ENCODE assay signal across 1 cellular context in the genomic region with DNA sequence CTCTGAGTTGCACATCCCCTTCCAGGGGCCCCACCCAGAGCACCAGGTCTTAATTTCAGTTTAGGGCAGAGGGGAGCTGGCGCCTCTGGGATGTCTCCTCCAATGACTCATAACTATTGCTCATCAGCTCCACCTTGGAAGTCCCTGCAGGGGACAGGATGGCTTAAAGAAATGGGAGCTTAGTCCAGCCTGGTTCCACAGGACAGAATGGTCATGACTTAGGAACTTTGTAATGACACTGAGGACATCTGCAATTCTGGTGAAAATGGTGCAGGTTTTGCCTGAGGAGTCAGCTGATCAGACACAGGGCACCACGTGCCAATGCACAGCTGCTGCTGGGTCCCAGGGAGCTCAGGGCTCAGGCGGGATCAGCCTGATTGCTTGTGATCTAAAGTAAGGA.
TF ChIP-seq lines count a peak whose summit lies in the region.

No MANE protein-coding gene starts in this region.

TF ChIP-seq in A549, 52 proteins besides CTCF, POLR2A, EP300 and RAD21 (continued from another document):
- TF ChIP-seq, protein P1, sequence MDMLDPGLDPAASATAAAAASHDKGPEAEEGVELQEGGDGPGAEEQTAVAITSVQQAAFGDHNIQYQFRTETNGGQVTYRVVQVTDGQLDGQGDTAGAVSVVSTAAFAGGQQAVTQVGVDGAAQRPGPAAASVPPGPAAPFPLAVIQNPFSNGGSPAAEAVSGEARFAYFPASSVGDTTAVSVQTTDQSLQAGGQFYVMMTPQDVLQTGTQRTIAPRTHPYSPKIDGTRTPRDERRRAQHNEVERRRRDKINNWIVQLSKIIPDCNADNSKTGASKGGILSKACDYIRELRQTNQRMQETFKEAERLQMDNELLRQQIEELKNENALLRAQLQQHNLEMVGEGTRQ (IDR thresholded peaks at IDR 0.05), result peak; percentile 78
- TF ChIP-seq, protein P2, sequence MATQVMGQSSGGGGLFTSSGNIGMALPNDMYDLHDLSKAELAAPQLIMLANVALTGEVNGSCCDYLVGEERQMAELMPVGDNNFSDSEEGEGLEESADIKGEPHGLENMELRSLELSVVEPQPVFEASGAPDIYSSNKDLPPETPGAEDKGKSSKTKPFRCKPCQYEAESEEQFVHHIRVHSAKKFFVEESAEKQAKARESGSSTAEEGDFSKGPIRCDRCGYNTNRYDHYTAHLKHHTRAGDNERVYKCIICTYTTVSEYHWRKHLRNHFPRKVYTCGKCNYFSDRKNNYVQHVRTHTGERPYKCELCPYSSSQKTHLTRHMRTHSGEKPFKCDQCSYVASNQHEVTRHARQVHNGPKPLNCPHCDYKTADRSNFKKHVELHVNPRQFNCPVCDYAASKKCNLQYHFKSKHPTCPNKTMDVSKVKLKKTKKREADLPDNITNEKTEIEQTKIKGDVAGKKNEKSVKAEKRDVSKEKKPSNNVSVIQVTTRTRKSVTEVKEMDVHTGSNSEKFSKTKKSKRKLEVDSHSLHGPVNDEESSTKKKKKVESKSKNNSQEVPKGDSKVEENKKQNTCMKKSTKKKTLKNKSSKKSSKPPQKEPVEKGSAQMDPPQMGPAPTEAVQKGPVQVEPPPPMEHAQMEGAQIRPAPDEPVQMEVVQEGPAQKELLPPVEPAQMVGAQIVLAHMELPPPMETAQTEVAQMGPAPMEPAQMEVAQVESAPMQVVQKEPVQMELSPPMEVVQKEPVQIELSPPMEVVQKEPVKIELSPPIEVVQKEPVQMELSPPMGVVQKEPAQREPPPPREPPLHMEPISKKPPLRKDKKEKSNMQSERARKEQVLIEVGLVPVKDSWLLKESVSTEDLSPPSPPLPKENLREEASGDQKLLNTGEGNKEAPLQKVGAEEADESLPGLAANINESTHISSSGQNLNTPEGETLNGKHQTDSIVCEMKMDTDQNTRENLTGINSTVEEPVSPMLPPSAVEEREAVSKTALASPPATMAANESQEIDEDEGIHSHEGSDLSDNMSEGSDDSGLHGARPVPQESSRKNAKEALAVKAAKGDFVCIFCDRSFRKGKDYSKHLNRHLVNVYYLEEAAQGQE (IDR thresholded peaks at IDR 0.05), result no peak
